In the genomic region with DNA sequence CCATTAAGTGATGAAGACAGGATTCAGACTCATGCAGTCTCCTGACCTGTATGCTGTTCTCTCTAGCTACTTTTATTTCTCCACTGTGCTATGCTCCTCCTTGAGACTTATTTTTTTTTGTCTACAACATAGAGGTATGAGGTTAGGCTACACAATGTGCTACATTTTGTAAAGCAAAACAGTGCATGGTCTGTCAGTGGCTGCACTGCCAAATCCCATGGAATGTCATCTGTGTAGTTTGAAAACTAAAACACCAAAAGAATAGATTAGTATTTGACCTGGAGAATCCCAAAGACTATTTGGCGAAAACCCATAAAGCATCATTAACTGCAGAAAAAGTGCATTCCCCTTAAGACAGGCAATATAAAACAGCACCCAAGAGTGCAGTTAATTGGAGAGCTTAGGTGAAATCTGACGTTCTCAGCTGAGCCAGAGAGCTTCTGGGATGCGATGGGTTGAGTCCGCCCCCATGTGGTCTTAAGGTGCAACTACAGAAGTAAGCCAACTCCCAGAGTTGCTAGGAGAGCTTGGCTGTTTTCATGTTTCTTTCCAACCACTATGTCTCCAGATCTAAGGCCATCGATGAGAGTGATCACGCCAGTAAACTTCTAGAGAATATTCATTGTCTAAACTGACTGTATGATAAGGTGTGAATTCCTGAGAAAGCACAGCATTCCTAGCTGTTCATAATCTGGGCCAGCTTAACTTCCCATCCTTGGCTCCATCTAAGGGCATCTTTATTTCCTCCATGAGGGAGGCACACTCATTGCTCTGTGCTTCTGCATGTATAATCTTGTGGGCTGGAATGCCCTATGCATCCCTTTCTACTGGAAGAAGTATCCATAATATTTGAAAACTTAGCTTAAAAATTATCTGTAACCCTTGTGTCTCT, we compare ENCODE assay signal across 8 cellular contexts. TPM values are rescaled to one million over a fixed set of nuclear protein-coding genes. Genes with fewer than 3 reads are reported as not detected.
A peak's percentile ranks its signal among the peaks of the same experiment; 100 is the strongest.
DNase-seq lines count a peak whose midpoint lies in the region; ATAC-seq and TF ChIP-seq lines count a peak whose summit lies in the region.

No MANE protein-coding gene starts in this region.

- H3K27ac ChIP-seq in cardiac muscle cell (no peak overlapping the region), prostate gland (no peak overlapping the region)

- DNase-seq in GM04504 (ENCODE audit: low read depth), result peak; percentile 28
- peak; percentile 59 for DNase-seq in Jurkat, Clone E6-1 (ENCODE audit: low read depth, low spot score)
- peak; percentile 70 for DNase-seq in RKO (ENCODE audit: low spot score)
- peak in 1 of 2 donors; percentile 35 for DNase-seq in activated naive CD4-positive, alpha-beta T cell treated with anti-CD3 and anti-CD28 coated beads, Interleukin-2, amount 50 U/mL, for 72 hours (ENCODE audit: low spot score in 2 of 2)
- DNase-seq in cardiac muscle cell (ENCODE audit: low read depth in 1 of 2, low spot score in 1 of 2), result peak; percentile 81 to 82
- DNase-seq in prostate gland (ENCODE audit: low spot score), result peak; percentile 39
- no peak for DNase-seq in 8988T

- H3K4me1 ChIP-seq in cardiac muscle cell (ENCODE audit: low read depth) (peaks cover 18% of the 10 kb centered on the region), prostate gland (replicated peaks) (no peaks in the 10 kb centered on the region)

- H3K9me3 Mint-ChIP-seq in activated naive CD4-positive, alpha-beta T cell treated with anti-CD3 and anti-CD28 coated beads, Interleukin-2, amount 50 U/mL, for 72 hours, result no peaks in the 10 kb centered on the region

- H3K9me3 ChIP-seq in cardiac muscle cell (ENCODE audit: low read depth) (no peaks in the 10 kb centered on the region), prostate gland (no peaks in the 10 kb centered on the region)

- H3K27ac Mint-ChIP-seq in activated naive CD4-positive, alpha-beta T cell treated with anti-CD3 and anti-CD28 coated beads, Interleukin-2, amount 50 U/mL, for 72 hours, result no peak overlapping the region

- no peak for TF ChIP-seq POLR2A in prostate gland (IDR thresholded peaks at IDR 0.05)

- H3K27me3 ChIP-seq in cardiac muscle cell, result no peaks in the 10 kb centered on the region
- no peaks in the 10 kb centered on the region for H3K27me3 ChIP-seq in prostate gland (replicated peaks; ENCODE audit: insufficient read depth)

- no peaks in the 10 kb centered on the region for H3K36me3 Mint-ChIP-seq in activated naive CD4-positive, alpha-beta T cell treated with anti-CD3 and anti-CD28 coated beads, Interleukin-2, amount 50 U/mL, for 72 hours

- WGBS in prostate gland, result 6% methylated on average over 6 of the region's 6 CpGs

- ATAC-seq in GM21723 (IDR thresholded peaks at IDR 0.05; ENCODE audit: unreplicated experiment), result peak; percentile 94
- ATAC-seq in activated naive CD4-positive, alpha-beta T cell treated with anti-CD3 and anti-CD28 coated beads, Interleukin-2, amount 50 U/mL, for 72 hours, result peak; percentile 78 to 89

- no peak overlapping the region for H3K4me3 ChIP-seq in Jurkat, Clone E6-1 (ENCODE audit: low read length)
- no peak overlapping the region for H3K4me3 ChIP-seq in cardiac muscle cell
- H3K4me3 ChIP-seq in prostate gland, result no peak overlapping the region

- no peaks in the 10 kb centered on the region for H3K36me3 ChIP-seq in cardiac muscle cell
- H3K36me3 ChIP-seq in prostate gland, result no peaks in the 10 kb centered on the region

- TF ChIP-seq CTCF in cardiac muscle cell (IDR thresholded peaks at IDR 0.05; ENCODE audit: low read depth, low read length) (peak; percentile 95), prostate gland (IDR thresholded peaks at IDR 0.05) (peak; percentile 76 to 85 (median 81))

- intact Hi-C loops in prostate gland (cut with DNase I), result loop anchor here (2.0 kb wide), 1 partner anchor 66 kb away; no protein-coding TSS in a partner anchor

RNA-seq across cellular contexts. Expression of a gene that starts 20.7 kb away (rescaled TPM):
- polyA plus RNA-seq in Jurkat, Clone E6-1 (2012; ENCODE audit: insufficient read depth, insufficient read length), result 1.7 TPM
- total RNA-seq in activated naive CD4-positive, alpha-beta T cell treated with anti-CD3 and anti-CD28 coated beads, Interleukin-2, amount 50 U/mL, for 72 hours, result 1 to 10 TPM in 1 of 2 donors, under 1 TPM in 1; 0.64 to 2.7 TPM
- total RNA-seq in cardiac muscle cell (3.8 and 7.6 TPM in 2 replicates), prostate gland (1 to 10 TPM; 1.2 to 5.7 TPM)
- 3.4 and 7.7 TPM in 2 replicates for polyA plus RNA-seq in cardiac muscle cell
